In genomic region chr17:69047368-69048263, GRCh38 we compare ENCODE assay signal across 8 cellular contexts. TPM values are rescaled to one million over a fixed set of nuclear protein-coding genes. Genes with fewer than 3 reads are reported as not detected.
A peak's percentile ranks its signal among the peaks of the same experiment; 100 is the strongest.
DNase-seq lines count a peak whose midpoint lies in the region; ATAC-seq and TF ChIP-seq lines count a peak whose summit lies in the region.

No MANE protein-coding gene starts in this region.

- H3K4me1 Mint-ChIP-seq in Calu3 (ENCODE audit: low read depth, unreplicated experiment): peaks cover 12% of the 10 kb centered on the region
- H3K4me1 Mint-ChIP-seq in osteocyte (ENCODE audit: unreplicated experiment): peaks cover 29% of the 10 kb centered on the region
- peaks cover 4% of the 10 kb centered on the region for H3K4me1 Mint-ChIP-seq in T-helper 17 cell

- no peaks in the 10 kb centered on the region for H3K36me3 ChIP-seq in RWPE2 (ENCODE audit: low read depth)

- H3K27ac Mint-ChIP-seq in Calu3 (ENCODE audit: unreplicated experiment) (peak overlapping the region; percentile 77), osteocyte (ENCODE audit: unreplicated experiment) (peak overlapping the region; percentile 50), T-helper 17 cell (no peak overlapping the region)

- H3K27me3 Mint-ChIP-seq in Calu3 (ENCODE audit: unreplicated experiment) (no peaks in the 10 kb centered on the region), osteocyte (ENCODE audit: unreplicated experiment) (no peaks in the 10 kb centered on the region), T-helper 17 cell (no peaks in the 10 kb centered on the region)

- intact Hi-C loops in Calu3 (cut with micrococcal nuclease; ENCODE audit: unreplicated experiment): loop anchor here (5.0 kb wide), 1 partner anchor 130 kb away; no protein-coding TSS in a partner anchor

- CTCF ChIA-PET in Calu3 (lab: Charles Lee): no interaction called here

- DNase-seq in Calu3 (peak; percentile 68), RWPE2 (ENCODE audit: low spot score) (no peak), fibroblast of pulmonary artery (ENCODE audit: low read depth) (peak; percentile 99), osteocyte (ENCODE audit: extremely low spot score, unreplicated experiment) (no peak), T-helper 17 cell (no peak), NCI-H345 (lab: John Stamatoyannopoulos, UW) (no peak), NCI-H526 (lab: John Stamatoyannopoulos, UW) (no peak)

- peak; percentile 96 for ATAC-seq in RWPE2 (ENCODE audit: low read depth)
- no peak for ATAC-seq in T-helper 17 cell
- ATAC-seq in GM18520 (IDR thresholded peaks at IDR 0.05; ENCODE audit: unreplicated experiment): no peak

- BruUV-seq in Calu3 (replicated peaks; lab: Mats Ljungman, UMichigan): no TSS peak

- no peaks in the 10 kb centered on the region for H3K9me3 ChIP-seq in RWPE2 (ENCODE audit: severe bottlenecking)
- no peaks in the 10 kb centered on the region for H3K9me3 ChIP-seq in T-helper 17 cell (ENCODE audit: control insufficient read depth, low read length, poor library complexity, severe bottlenecking)

- H3K4me3 Mint-ChIP-seq in Calu3 (ENCODE audit: low read depth, unreplicated experiment) (peak overlapping the region; percentile 24), osteocyte (ENCODE audit: unreplicated experiment) (no peak overlapping the region), T-helper 17 cell (no peak overlapping the region)

- no peaks in the 10 kb centered on the region for H3K36me3 Mint-ChIP-seq in Calu3 (ENCODE audit: insufficient read depth, unreplicated experiment)
- H3K36me3 Mint-ChIP-seq in osteocyte (ENCODE audit: unreplicated experiment): no peaks in the 10 kb centered on the region
- H3K36me3 Mint-ChIP-seq in T-helper 17 cell (ENCODE audit: low read depth): no peaks in the 10 kb centered on the region

- peaks cover 5% of the 10 kb centered on the region for H3K9me3 Mint-ChIP-seq in Calu3 (ENCODE audit: low read depth, unreplicated experiment)
- H3K9me3 Mint-ChIP-seq in osteocyte (ENCODE audit: unreplicated experiment): peaks cover 4% of the 10 kb centered on the region

- TF ChIP-seq CTCF in Calu3 (IDR thresholded peaks at IDR 0.05; ENCODE audit: unreplicated experiment) (no peak), RWPE2 (IDR thresholded peaks at IDR 0.05; ENCODE audit: poor library complexity, severe bottlenecking) (no peak), fibroblast of pulmonary artery (IDR thresholded peaks at IDR 0.05; ENCODE audit: low read length, missing control alignments) (no peak), osteocyte (IDR thresholded peaks at IDR 0.05) (no peak)

- no peak overlapping the region for H3K4me3 ChIP-seq in RWPE2 (ENCODE audit: severe bottlenecking)
- H3K4me3 ChIP-seq in fibroblast of pulmonary artery (replicated peaks; ENCODE audit: low read depth, low read length): no peak overlapping the region

- H3K27me3 ChIP-seq in RWPE2 (ENCODE audit: insufficient read depth, poor library complexity, severe bottlenecking): no peaks in the 10 kb centered on the region

- peaks cover 10% of the 10 kb centered on the region for H3K4me1 ChIP-seq in RWPE2 (ENCODE audit: insufficient read depth, poor library complexity, severe bottlenecking)

- peak overlapping the region; percentile 51 for H3K27ac ChIP-seq in RWPE2 (ENCODE audit: poor library complexity, severe bottlenecking)

RNA-seq across cellular contexts. Expression of gene ABCA9, which starts 13.1 kb away (rescaled TPM):
- not detected in 2 replicates for total RNA-seq in Calu3 (2022)
- 1.1 and 1.8 TPM in 2 replicates for total RNA-seq in osteocyte
- total RNA-seq in T-helper 17 cell: under 1 TPM in 1 of 2 donors, not detected in 1; 0.08 TPM

Comparison
In these comparisons a context has a peak if more than half of its experiments do, and no peak if none do; other contexts are left out.
1. DNase-seq: peak in Calu3 (single experiment) and fibroblast of pulmonary artery (single experiment); none in RWPE2 (single experiment), osteocyte (single experiment), T-helper 17 cell (0 of 3), NCI-H345 (single experiment) and NCI-H526 (0 of 2).